In genomic region chr2:155867564-155867963, GRCh38 we compare ENCODE assay signal across 29 cellular contexts.
"Had no signal": no experiment of that assay in that cellular context is flagged by ENCODE, and none has a peak within 500 bp of the region (broad histone marks: within the 10 kb centered on the region; RNA-seq: fewer than 3 reads in every experiment).

No MANE protein-coding gene starts in this region.

- ATAC-seq: effector memory CD8-positive, alpha-beta T cell; esophagus mucosa; foreskin keratinocyte; gastrocnemius medialis; gastroesophageal sphincter; heart left ventricle; heart right ventricle had no signal

- H3K27ac ChIP-seq: colonic mucosa, coronary artery, dorsolateral prefrontal cortex, epithelial cell of prostate, esophagus muscularis mucosa, esophagus squamous epithelium, foreskin keratinocyte, gastrocnemius medialis, gastroesophageal sphincter, heart left ventricle, heart right ventricle had no signal

- H3K4me3 ChIP-seq: colonic mucosa, coronary artery, dorsolateral prefrontal cortex, esophagus muscularis mucosa, esophagus squamous epithelium, gastrocnemius medialis, gastroesophageal sphincter, heart left ventricle, heart right ventricle had no signal

- DNase-seq: colonic mucosa; cortex of kidney; dermis blood vessel endothelial cell; dorsolateral prefrontal cortex; effector CD4-positive, alpha-beta T cell; effector CD8-positive, alpha-beta T cell; effector memory CD4-positive, alpha-beta T cell; effector memory CD8-positive, alpha-beta T cell; endodermal cell; erythroblast; esophagus squamous epithelium; foreskin fibroblast; foreskin keratinocyte; foreskin melanocyte; gastrocnemius medialis; glutamatergic neuron; head of caudate nucleus; heart left ventricle; heart right ventricle had no signal

- H3K27me3 Mint-ChIP-seq: dendritic cell treated with granulocyte-macrophage colony-stimulating factor and Interleukin-4, amounts not matched to agents 40 ng/mL and 50 ng/mL, for 4 days; effector memory CD8-positive, alpha-beta T cell had no signal

- H3K4me3 Mint-ChIP-seq: dendritic cell treated with granulocyte-macrophage colony-stimulating factor and Interleukin-4, amounts not matched to agents 40 ng/mL and 50 ng/mL, for 4 days; effector memory CD8-positive, alpha-beta T cell; endodermal cell had no signal

- FAIRE-seq: colon, endometrium, endothelial cell of umbilical vein, frontal cortex had no signal

- H3K27me3 ChIP-seq: colonic mucosa, esophagus muscularis mucosa, esophagus squamous epithelium, foreskin keratinocyte, gastrocnemius medialis, gastroesophageal sphincter, heart left ventricle, heart right ventricle had no signal

- H3K4me1 ChIP-seq: colonic mucosa, esophagus muscularis mucosa, esophagus squamous epithelium, gastrocnemius medialis, gastroesophageal sphincter, heart left ventricle, heart right ventricle had no signal

- H3K9me3 Mint-ChIP-seq: endodermal cell had no signal

- H3K36me3 ChIP-seq: colonic mucosa, esophagus muscularis mucosa, esophagus squamous epithelium, gastrocnemius medialis, gastroesophageal sphincter, heart left ventricle, heart right ventricle had no signal

- H3K27ac Mint-ChIP-seq: dendritic cell treated with granulocyte-macrophage colony-stimulating factor and Interleukin-4, amounts not matched to agents 40 ng/mL and 50 ng/mL, for 4 days; effector memory CD8-positive, alpha-beta T cell; endodermal cell had no signal

- H3K9me3 ChIP-seq: colonic mucosa, esophagus muscularis mucosa, esophagus squamous epithelium, gastrocnemius medialis, gastroesophageal sphincter, heart left ventricle, heart right ventricle had no signal
